Comparison of ENCODE assay signal across 26 cellular contexts in genomic region chr2:185939858-185940257, GRCh38.
DNase-seq lines count a peak whose midpoint lies in the region; ATAC-seq, FAIRE-seq and TF ChIP-seq lines count a peak whose summit lies in the region.
"Had no signal": no experiment of that assay in that cellular context is flagged by ENCODE, and none has a peak within 500 bp of the region (broad histone marks: within the 10 kb centered on the region; RNA-seq: fewer than 3 reads in every experiment).

No MANE protein-coding gene starts in this region.

- ATAC-seq in HG03521 (IDR thresholded peaks at IDR 0.05; ENCODE audit: unreplicated experiment) (no peak), gastrocnemius medialis (no peak)
- ATAC-seq: GM12878 had no signal

- H3K9ac ChIP-seq in kidney (ENCODE audit: low read length in 2 of 2): no peak overlapping the region
- H3K9ac ChIP-seq: BLaER1 had no signal

- DNase-seq in GM18507 (ENCODE audit: extremely low spot score, insufficient read length, low read depth) (no peak), bronchial epithelial cell (ENCODE audit: low read depth) (peak; percentile 10), frontal cortex (ENCODE audit: low spot score in 2 of 2) (no peak), kidney (no peak), ascending aorta (ENCODE audit: low spot score in 2 of 2) (no peak), gastrocnemius medialis (no peak)
- DNase-seq: 8988T; ACHN; BE2C; C1 segment of cervical spinal cord; CD4-positive, alpha-beta memory T cell; CD4-positive, CD25-positive, alpha-beta regulatory T cell; CD8-positive, alpha-beta memory T cell; COR-L47; DMS 273 treated with DMSO at 0.1 percent for 48 hours; DMS153; DMS53; DMS79; DND-41; EL; GDM1 had no signal

- H3K4me3 ChIP-seq in bronchial epithelial cell (ENCODE audit: low read depth, low read length): no peak overlapping the region
- H3K4me3 ChIP-seq in kidney (ENCODE audit: low read length in 2 of 2): no peak overlapping the region
- H3K4me3 ChIP-seq in ascending aorta: no peak overlapping the region
- no peak overlapping the region for H3K4me3 ChIP-seq in gastrocnemius medialis
- H3K4me3 ChIP-seq: BLaER1, GM12878 had no signal

- intact Hi-C loops in kidney (cut with DNase I) (no loop called here), ascending aorta (cut with DNase I) (no loop called here), gastrocnemius medialis (cut with DNase I; ENCODE audit: low total_unique reads) (no loop called here)

- H3K4me1 ChIP-seq in kidney (ENCODE audit: control insufficient read depth in 1 of 2, insufficient read depth in 1 of 2, low read depth in 1 of 2, low read length in 2 of 2) (no peaks in the 10 kb centered on the region), ascending aorta (no peaks in the 10 kb centered on the region), gastrocnemius medialis (no peaks in the 10 kb centered on the region)
- H3K4me1 ChIP-seq: BE2C, BLaER1 had no signal

- in situ Hi-C loops in gastrocnemius medialis (cut with MboI; ENCODE audit: low sequenced_read_pairs in 4 of 4): no loop called here

- peaks cover 0 to 9% of the 10 kb centered on the region in 2 donors for H3K9me3 ChIP-seq in kidney (ENCODE audit: control insufficient read depth in 1 of 2, low read length in 2 of 2)
- H3K9me3 ChIP-seq in ascending aorta: peaks cover 13 to 19% of the 10 kb centered on the region in 2 donors
- H3K9me3 ChIP-seq in gastrocnemius medialis: no peaks in the 10 kb centered on the region
- H3K9me3 ChIP-seq: BE2C had no signal

- FAIRE-seq in GM18507 (lab: Jason Lieb, UNC) (peak; percentile 9), bronchial epithelial cell (lab: Jason Lieb, UNC) (no peak), frontal cortex (lab: Jason Lieb, UNC) (peak; percentile 8), kidney (lab: Jason Lieb, UNC) (peak; percentile 27)
- FAIRE-seq: GM12878, GM12892, GM19239 had no signal

- H3K27me3 ChIP-seq in bronchial epithelial cell (ENCODE audit: control insufficient read depth, insufficient read depth, low read length) (no peaks in the 10 kb centered on the region), ascending aorta (no peaks in the 10 kb centered on the region), gastrocnemius medialis (no peaks in the 10 kb centered on the region)
- H3K27me3 ChIP-seq: BE2C, BLaER1 had no signal

- TF ChIP-seq POLR2A in gastrocnemius medialis (IDR thresholded peaks at IDR 0.05): no peak

- H3K27ac ChIP-seq in kidney (ENCODE audit: low read depth in 2 of 2, low read length in 2 of 2): no peak overlapping the region
- H3K27ac ChIP-seq in ascending aorta: no peak overlapping the region
- no peak overlapping the region for H3K27ac ChIP-seq in gastrocnemius medialis
- H3K27ac ChIP-seq: BLaER1 had no signal

- TF ChIP-seq CTCF in bronchial epithelial cell (IDR thresholded peaks at IDR 0.05; ENCODE audit: insufficient read depth, low read length, severe bottlenecking) (no peak), kidney (IDR thresholded peaks at IDR 0.05; ENCODE audit: borderline replicate concordance, extremely low read depth, insufficient read depth) (no peak), ascending aorta (IDR thresholded peaks at IDR 0.05) (no peak), gastrocnemius medialis (IDR thresholded peaks at IDR 0.05 in 4 of 5, conservative IDR thresholded peaks at IDR 0.05 in 1 of 5) (no peak)

- H3K36me3 ChIP-seq in bronchial epithelial cell (ENCODE audit: control insufficient read depth, insufficient read depth, low read length) (no peaks in the 10 kb centered on the region), kidney (ENCODE audit: control insufficient read depth in 1 of 2, insufficient read depth in 2 of 2, low read length in 2 of 2) (no peaks in the 10 kb centered on the region), ascending aorta (peaks cover 0 to 3% of the 10 kb centered on the region in 2 donors), gastrocnemius medialis (peaks cover 2 to 10% of the 10 kb centered on the region in 2 donors)
- H3K36me3 ChIP-seq: BE2C, BLaER1 had no signal
